17 cellular contexts compared by ENCODE assay signal in genomic region chr7:2637066-2637471, GRCh38. TPM values are rescaled to one million over a fixed set of nuclear protein-coding genes. Genes with fewer than 3 reads are reported as not detected.
DNase-seq lines count a peak whose midpoint lies in the region; ATAC-seq and TF ChIP-seq lines count a peak whose summit lies in the region.
"Had no signal": no experiment of that assay in that cellular context is flagged by ENCODE, and none has a peak within 500 bp of the region (broad histone marks: within the 10 kb centered on the region; RNA-seq: fewer than 3 reads in every experiment).

No MANE protein-coding gene starts in this region.

- H3K4me3 Mint-ChIP-seq in nephron, result peak overlapping the region in 2 of 3 experiments; percentile 15 to 46
- H3K4me3 Mint-ChIP-seq in activated naive CD8-positive, alpha-beta T cell treated with anti-CD3 and anti-CD28 coated beads for 36 hours, result no peak overlapping the region
- H3K4me3 Mint-ChIP-seq: activated naive CD8-positive, alpha-beta T cell treated with anti-CD3 and anti-CD28 coated beads, Interleukin-2, amount 10 ng/mL, durations not matched to agents 7 days and 5 days had no signal

- peaks cover 37% of the 10 kb centered on the region for H3K4me1 Mint-ChIP-seq in nephron
- peaks cover 12% of the 10 kb centered on the region for H3K4me1 Mint-ChIP-seq in activated naive CD8-positive, alpha-beta T cell treated with anti-CD3 and anti-CD28 coated beads for 36 hours

- TF ChIP-seq CTCF in Peyer's patch (IDR thresholded peaks at IDR 0.05), result no peak
- TF ChIP-seq CTCF in esophagus muscularis mucosa (IDR thresholded peaks at IDR 0.05), result no peak
- no peak for TF ChIP-seq CTCF in nephron (IDR thresholded peaks at IDR 0.05; ENCODE audit: unreplicated experiment in 3 of 3)
- TF ChIP-seq CTCF in tibial nerve (IDR thresholded peaks at IDR 0.05), result no peak

- peak overlapping the region; percentile 41 to 82 (median 59) for H3K27ac ChIP-seq in Peyer's patch
- peak overlapping the region in 3 of 4 donors; percentile 28 to 44 (median 28) for H3K27ac ChIP-seq in esophagus muscularis mucosa (replicated peaks in 1 of 4)
- H3K27ac ChIP-seq in tibial nerve, result peak overlapping the region in 3 of 4 donors; percentile 58 to 71 (median 63)
- H3K27ac ChIP-seq: epithelial cell of prostate had no signal

- 89% methylated on average over 9 of the region's 17 CpGs for WGBS in esophagus muscularis mucosa
- WGBS in tibial nerve, 2 donors, result 69 to 89% methylated on average over 15 to 17 of the region's 17 CpGs

- TF ChIP-seq EP300 in esophagus muscularis mucosa (IDR thresholded peaks at IDR 0.05), result no peak
- TF ChIP-seq EP300 in tibial nerve (IDR thresholded peaks at IDR 0.05), result no peak

- H3K4me1 ChIP-seq in Peyer's patch, result peaks cover 0 to 75% (median 45%) of the 10 kb centered on the region in 4 donors
- H3K4me1 ChIP-seq in esophagus muscularis mucosa, result peaks cover 76 to 100% (median 98%) of the 10 kb centered on the region in 4 donors
- H3K4me1 ChIP-seq in tibial nerve, result peaks cover 0 to 100% (median 73%) of the 10 kb centered on the region in 4 donors

- H3K4me3 ChIP-seq in Peyer's patch, result peak overlapping the region in 1 of 4 donors; percentile 27
- no peak overlapping the region for H3K4me3 ChIP-seq in esophagus muscularis mucosa
- no peak overlapping the region for H3K4me3 ChIP-seq in tibial nerve
- H3K4me3 ChIP-seq: GM23248 had no signal

- H3K36me3 ChIP-seq in Peyer's patch (no peaks in the 10 kb centered on the region), esophagus muscularis mucosa (no peaks in the 10 kb centered on the region), tibial nerve (no peaks in the 10 kb centered on the region)

- H3K27me3 ChIP-seq in Peyer's patch, result no peaks in the 10 kb centered on the region
- H3K27me3 ChIP-seq in esophagus muscularis mucosa, result no peaks in the 10 kb centered on the region
- H3K27me3 ChIP-seq in tibial nerve, result no peaks in the 10 kb centered on the region

- H3K36me3 Mint-ChIP-seq in nephron (ENCODE audit: low read depth), result peaks cover 5% of the 10 kb centered on the region
- no peaks in the 10 kb centered on the region for H3K36me3 Mint-ChIP-seq in activated naive CD8-positive, alpha-beta T cell treated with anti-CD3 and anti-CD28 coated beads for 36 hours
- H3K36me3 Mint-ChIP-seq: activated naive CD8-positive, alpha-beta T cell treated with anti-CD3 and anti-CD28 coated beads, Interleukin-2, amount 10 ng/mL, durations not matched to agents 7 days and 5 days; CD4-positive, CD25-positive, alpha-beta regulatory T cell had no signal

- DNase-seq in Peyer's patch (no peak), esophagus muscularis mucosa (ENCODE audit: extremely low spot score) (no peak), tibial nerve (ENCODE audit: low spot score in 2 of 2) (no peak), HuH-7 (ENCODE audit: low spot score) (no peak)
- DNase-seq in activated naive CD8-positive, alpha-beta T cell treated with anti-CD3 and anti-CD28 coated beads for 36 hours, result no peak
- DNase-seq: activated CD4-positive, alpha-beta T cell treated with anti-CD3 and anti-CD28 coated beads for 48 hours; activated naive CD8-positive, alpha-beta T cell treated with anti-CD3 and anti-CD28 coated beads, Interleukin-2, amount 10 ng/mL, durations not matched to agents 7 days and 5 days; activated T-cell treated with anti-CD3 and anti-CD28 coated beads, Interleukin-2, amount 50 U/mL, for 1 hour; CD4-positive, CD25-positive, alpha-beta regulatory T cell; GM23248; NCI-H1048; NCI-H82; SHP77; stimulated activated CD4-positive, alpha-beta T cell treated with anti-CD3 and anti-CD28 coated beads, Interleukin-4, amount 100 ng/mL, for 1 hour had no signal

- H3K27me3 Mint-ChIP-seq in nephron (ENCODE audit: low read depth), result no peaks in the 10 kb centered on the region
- no peaks in the 10 kb centered on the region for H3K27me3 Mint-ChIP-seq in activated naive CD8-positive, alpha-beta T cell treated with anti-CD3 and anti-CD28 coated beads for 36 hours
- H3K27me3 Mint-ChIP-seq: activated naive CD8-positive, alpha-beta T cell treated with anti-CD3 and anti-CD28 coated beads, Interleukin-2, amount 10 ng/mL, durations not matched to agents 7 days and 5 days; CD4-positive, CD25-positive, alpha-beta regulatory T cell had no signal

- H3K27ac Mint-ChIP-seq in nephron, result peak overlapping the region; percentile 16 to 87 (median 66)
- H3K27ac Mint-ChIP-seq in activated naive CD8-positive, alpha-beta T cell treated with anti-CD3 and anti-CD28 coated beads for 36 hours, result no peak overlapping the region

- intact Hi-C loops in esophagus muscularis mucosa (cut with DNase I), result no loop called here

- H3K9me3 Mint-ChIP-seq in nephron, result no peaks in the 10 kb centered on the region
- no peaks in the 10 kb centered on the region for H3K9me3 Mint-ChIP-seq in activated naive CD8-positive, alpha-beta T cell treated with anti-CD3 and anti-CD28 coated beads for 36 hours
- H3K9me3 Mint-ChIP-seq: activated naive CD8-positive, alpha-beta T cell treated with anti-CD3 and anti-CD28 coated beads, Interleukin-2, amount 10 ng/mL, durations not matched to agents 7 days and 5 days; CD4-positive, CD25-positive, alpha-beta regulatory T cell had no signal

- no peaks in the 10 kb centered on the region for H3K9me3 ChIP-seq in Peyer's patch
- no peaks in the 10 kb centered on the region for H3K9me3 ChIP-seq in esophagus muscularis mucosa
- H3K9me3 ChIP-seq in tibial nerve, result no peaks in the 10 kb centered on the region

- ATAC-seq in HG02840 (IDR thresholded peaks at IDR 0.05; ENCODE audit: low FRiP score, unreplicated experiment), result no peak

- TF ChIP-seq POLR2A in Peyer's patch (IDR thresholded peaks at IDR 0.05) (no peak), esophagus muscularis mucosa (IDR thresholded peaks at IDR 0.05; ENCODE audit: low read depth) (no peak), tibial nerve (IDR thresholded peaks at IDR 0.05) (no peak)

RNA-seq across cellular contexts. Expression of gene TTYH3, which starts 5.3 kb away (rescaled TPM):
- total RNA-seq in Peyer's patch (10 to 100 TPM; 61.8 to 99.9 (median 83.4) TPM), esophagus muscularis mucosa (10 to 100 TPM; 17.4 to 25.7 (median 20.2) TPM), tibial nerve (10 to 100 TPM in 3 of 4 donors, 1 to 10 TPM in 1; 7.2 to 43.2 (median 15.7) TPM)
- total RNA-seq in activated naive CD8-positive, alpha-beta T cell treated with anti-CD3 and anti-CD28 coated beads for 36 hours, result 10 to 100 TPM; 26.8 to 27.2 TPM

RNA-seq across cellular contexts. Expression of gene AMZ1, which starts 50.9 kb away (rescaled TPM):
- total RNA-seq in Peyer's patch (under 1 TPM in 1 of 4 donors, not detected in 3; 0.67 TPM), esophagus muscularis mucosa (1 to 10 TPM in 1 of 4 donors, under 1 TPM in 3; under 0.01 to 1.2 (median 0.53) TPM), tibial nerve (1 to 10 TPM in 2 of 4 donors, under 1 TPM in 2; 0.39 to 1.7 (median 1.2) TPM)
- under 1 TPM in 1 of 2 experiments, not detected in 1; 0.04 TPM for total RNA-seq in activated naive CD8-positive, alpha-beta T cell treated with anti-CD3 and anti-CD28 coated beads for 36 hours
